1 cellular context compared by ENCODE assay signal in the genomic region with DNA sequence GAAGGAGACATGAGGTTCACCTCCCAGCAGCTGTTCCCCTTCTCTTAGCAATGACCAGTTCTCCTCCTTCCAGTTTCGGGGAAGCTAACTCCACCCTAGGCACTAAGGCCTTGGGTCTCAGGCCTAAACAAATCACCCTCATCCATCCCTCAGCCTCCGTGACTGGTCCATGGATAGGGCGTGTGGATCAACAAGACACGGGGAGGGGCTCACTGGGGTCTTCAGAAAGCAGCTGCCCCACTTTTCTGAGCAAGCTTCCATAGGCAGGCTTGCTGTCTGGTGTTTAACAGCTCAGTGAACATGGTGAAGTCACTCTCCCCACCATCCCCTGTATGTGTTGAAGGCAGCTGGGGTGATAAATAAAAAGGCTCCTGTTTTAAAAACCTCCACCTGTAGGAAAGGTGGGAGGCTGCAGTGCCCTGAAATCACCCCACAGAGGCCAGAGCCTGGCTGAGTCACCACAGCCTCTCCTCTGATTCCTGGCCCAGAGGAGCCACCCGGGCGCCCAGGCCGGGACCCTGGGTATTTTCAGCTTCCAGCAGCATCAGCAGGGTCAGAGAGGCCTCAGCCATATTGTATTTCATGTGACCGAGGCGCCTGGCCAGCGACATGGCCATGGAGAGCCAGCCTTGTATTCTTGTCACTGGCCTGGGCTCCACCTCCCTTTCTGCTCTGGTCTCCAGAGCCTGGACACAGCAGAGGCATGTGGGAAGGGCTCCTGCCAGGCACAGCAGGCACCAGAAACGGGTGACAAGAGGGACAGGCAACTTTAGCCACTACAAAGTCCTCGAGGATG.
A peak's percentile ranks its signal among the peaks of the same experiment; 100 is the strongest.
TF ChIP-seq lines count a peak whose summit lies in the region.

No MANE protein-coding gene starts in this region.

TF ChIP-seq in GM12878, 131 proteins besides CTCF, POLR2A, EP300 and RAD21 (continued from another document):
- TF ChIP-seq, protein P1, sequence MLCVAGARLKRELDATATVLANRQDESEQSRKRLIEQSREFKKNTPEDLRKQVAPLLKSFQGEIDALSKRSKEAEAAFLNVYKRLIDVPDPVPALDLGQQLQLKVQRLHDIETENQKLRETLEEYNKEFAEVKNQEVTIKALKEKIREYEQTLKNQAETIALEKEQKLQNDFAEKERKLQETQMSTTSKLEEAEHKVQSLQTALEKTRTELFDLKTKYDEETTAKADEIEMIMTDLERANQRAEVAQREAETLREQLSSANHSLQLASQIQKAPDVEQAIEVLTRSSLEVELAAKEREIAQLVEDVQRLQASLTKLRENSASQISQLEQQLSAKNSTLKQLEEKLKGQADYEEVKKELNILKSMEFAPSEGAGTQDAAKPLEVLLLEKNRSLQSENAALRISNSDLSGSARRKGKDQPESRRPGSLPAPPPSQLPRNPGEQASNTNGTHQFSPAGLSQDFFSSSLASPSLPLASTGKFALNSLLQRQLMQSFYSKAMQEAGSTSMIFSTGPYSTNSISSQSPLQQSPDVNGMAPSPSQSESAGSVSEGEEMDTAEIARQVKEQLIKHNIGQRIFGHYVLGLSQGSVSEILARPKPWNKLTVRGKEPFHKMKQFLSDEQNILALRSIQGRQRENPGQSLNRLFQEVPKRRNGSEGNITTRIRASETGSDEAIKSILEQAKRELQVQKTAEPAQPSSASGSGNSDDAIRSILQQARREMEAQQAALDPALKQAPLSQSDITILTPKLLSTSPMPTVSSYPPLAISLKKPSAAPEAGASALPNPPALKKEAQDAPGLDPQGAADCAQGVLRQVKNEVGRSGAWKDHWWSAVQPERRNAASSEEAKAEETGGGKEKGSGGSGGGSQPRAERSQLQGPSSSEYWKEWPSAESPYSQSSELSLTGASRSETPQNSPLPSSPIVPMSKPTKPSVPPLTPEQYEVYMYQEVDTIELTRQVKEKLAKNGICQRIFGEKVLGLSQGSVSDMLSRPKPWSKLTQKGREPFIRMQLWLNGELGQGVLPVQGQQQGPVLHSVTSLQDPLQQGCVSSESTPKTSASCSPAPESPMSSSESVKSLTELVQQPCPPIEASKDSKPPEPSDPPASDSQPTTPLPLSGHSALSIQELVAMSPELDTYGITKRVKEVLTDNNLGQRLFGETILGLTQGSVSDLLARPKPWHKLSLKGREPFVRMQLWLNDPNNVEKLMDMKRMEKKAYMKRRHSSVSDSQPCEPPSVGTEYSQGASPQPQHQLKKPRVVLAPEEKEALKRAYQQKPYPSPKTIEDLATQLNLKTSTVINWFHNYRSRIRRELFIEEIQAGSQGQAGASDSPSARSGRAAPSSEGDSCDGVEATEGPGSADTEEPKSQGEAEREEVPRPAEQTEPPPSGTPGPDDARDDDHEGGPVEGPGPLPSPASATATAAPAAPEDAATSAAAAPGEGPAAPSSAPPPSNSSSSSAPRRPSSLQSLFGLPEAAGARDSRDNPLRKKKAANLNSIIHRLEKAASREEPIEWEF (IDR thresholded peaks at IDR 0.05; ENCODE audit: insufficient replicate concordance, low read depth, low read length) = no peak
- TF ChIP-seq SPI1 (IDR thresholded peaks at IDR 0.05; ENCODE audit: borderline replicate concordance, insufficient read depth, low read depth, low read length) (peak; percentile 28; the same call in 1 of the 2 replicates), EED (IDR thresholded peaks at IDR 0.05; ENCODE audit: low read depth) (peak; percentile 9; the same call in 1 of the 2 replicates), GATAD2B (conservative IDR thresholded peaks at IDR 0.05; ENCODE audit: low read depth) (0 out of 2 replicates have a peak, but pooled peaks have one; percentile 11)
